Comparison of ENCODE assay signal across 18 cellular contexts in genomic region chr21:15964181-15964855, GRCh38.
DNase-seq lines count a peak whose midpoint lies in the region; ATAC-seq, FAIRE-seq and TF ChIP-seq lines count a peak whose summit lies in the region.
"Had no signal": no experiment of that assay in that cellular context is flagged by ENCODE, and none has a peak within 500 bp of the region (broad histone marks: within the 10 kb centered on the region; RNA-seq: fewer than 3 reads in every experiment).

No MANE protein-coding gene starts in this region.

- H3K4me1 ChIP-seq in keratinocyte (ENCODE audit: control insufficient read depth, extremely low read depth, insufficient read depth, low read length) (peaks cover 8% of the 10 kb centered on the region), vagina (peaks cover 34% of the 10 kb centered on the region), trophoblast cell (ENCODE audit: control insufficient read depth in 1 of 2, insufficient read depth in 2 of 2, low read length in 2 of 2) (peaks cover 2 to 6% of the 10 kb centered on the region in 2 experiments)

- H3K79me2 ChIP-seq in keratinocyte (ENCODE audit: control insufficient read depth, insufficient read depth, low read length): no peaks in the 10 kb centered on the region
- no peaks in the 10 kb centered on the region for H3K79me2 ChIP-seq in trophoblast cell (ENCODE audit: control insufficient read depth, insufficient read depth, low read length, poor library complexity)

- no peaks in the 10 kb centered on the region for H3K9me1 ChIP-seq in keratinocyte (ENCODE audit: control insufficient read depth, extremely low read depth, insufficient read depth, low read length)

- no peak overlapping the region for H2BK120ac ChIP-seq in trophoblast cell (ENCODE audit: insufficient read depth, low read length, poor library complexity)

- no peak overlapping the region for H3K23ac ChIP-seq in trophoblast cell (ENCODE audit: low read length)

- H3K18ac ChIP-seq in trophoblast cell (ENCODE audit: low read length): no peak overlapping the region

- H3K4me3 ChIP-seq in astrocyte of the cerebellum (ENCODE audit: low read depth, low read length) (no peak overlapping the region), keratinocyte (ENCODE audit: control insufficient read depth in 2 of 3, extremely low read depth in 1 of 3, insufficient read depth in 2 of 3, low read depth in 1 of 3, low read length in 3 of 3) (peak overlapping the region in 1 of 3 experiments; percentile 16), vagina (no peak overlapping the region), trophoblast cell (ENCODE audit: low read depth, low read length) (no peak overlapping the region)
- H3K4me3 ChIP-seq: K562 had no signal

- dilution Hi-C loops in keratinocyte (cut with MboI; ENCODE audit: extremely low pct_ligation_motif_present, low sequenced_read_pairs): no loop called here

- H3K79me1 ChIP-seq in trophoblast cell (ENCODE audit: low read length): peaks cover 2% of the 10 kb centered on the region

- peak; percentile 56 for FAIRE-seq in keratinocyte (lab: Jason Lieb, UNC)
- FAIRE-seq in urothelium cell line (lab: Jason Lieb, UNC): no peak
- FAIRE-seq: D721Med, GM12892, GM18507, K562 had no signal

- H3K14ac ChIP-seq in trophoblast cell (ENCODE audit: low read length): no peak overlapping the region

- ATAC-seq in esophagus mucosa: peak; percentile 41
- no peak for ATAC-seq in HG02763 (IDR thresholded peaks at IDR 0.05; ENCODE audit: unreplicated experiment)
- ATAC-seq: K562 had no signal

- H4K8ac ChIP-seq in trophoblast cell (ENCODE audit: low read depth, low read length): no peak overlapping the region

- H3K27me3 ChIP-seq in keratinocyte (ENCODE audit: control insufficient read depth, extremely low read depth, insufficient read depth, low read length) (no peaks in the 10 kb centered on the region), vagina (no peaks in the 10 kb centered on the region), trophoblast cell (ENCODE audit: insufficient read depth, low read length) (no peaks in the 10 kb centered on the region)

- in situ Hi-C loops in astrocyte of the cerebellum (cut with HindIII; ENCODE audit: low sequenced_read_pairs): no loop called here

- no peak overlapping the region for H2AK5ac ChIP-seq in trophoblast cell (ENCODE audit: low read length)

- H2BK12ac ChIP-seq in trophoblast cell (ENCODE audit: low read length): no peak overlapping the region

- no peak overlapping the region for H4K12ac ChIP-seq in trophoblast cell (ENCODE audit: low read depth, low read length)

- H3K27ac ChIP-seq in keratinocyte (ENCODE audit: control insufficient read depth, insufficient read depth, low read length) (no peak overlapping the region), vagina (peak overlapping the region; percentile 15), trophoblast cell (ENCODE audit: low read depth, low read length) (no peak overlapping the region)

- no peak overlapping the region for H4K91ac ChIP-seq in trophoblast cell (ENCODE audit: low read depth, low read length)

- H3K9ac ChIP-seq in keratinocyte (ENCODE audit: control insufficient read depth, extremely low read depth, insufficient read depth, low read length) (no peak overlapping the region), trophoblast cell (ENCODE audit: low read length) (no peak overlapping the region)

- H2AFZ ChIP-seq in keratinocyte (ENCODE audit: control insufficient read depth, low read length) (peak overlapping the region; percentile 29), trophoblast cell (ENCODE audit: insufficient read depth, low read length, poor library complexity) (no peak overlapping the region)

- H2BK5ac ChIP-seq in trophoblast cell (ENCODE audit: low read depth, low read length, poor library complexity): no peak overlapping the region

- WGBS in trophoblast cell (ENCODE audit: extremely low coverage, insufficient coverage, insufficient read length): no CpG with 5 or more reads among the region's 5 CpGs

- H3K9me3 ChIP-seq in keratinocyte (ENCODE audit: control insufficient read depth, low read depth, low read length) (no peaks in the 10 kb centered on the region), vagina (no peaks in the 10 kb centered on the region), trophoblast cell (ENCODE audit: insufficient read depth, low read depth, low read length) (no peaks in the 10 kb centered on the region)

- TF ChIP-seq POLR2A in vagina (IDR thresholded peaks at IDR 0.05): no peak

- TF ChIP-seq CTCF in astrocyte of the cerebellum (IDR thresholded peaks at IDR 0.05; ENCODE audit: low read depth, low read length, missing control alignments): no peak
- TF ChIP-seq CTCF in keratinocyte (optimal IDR thresholded peaks at IDR 0.05 in 1 of 3, IDR thresholded peaks at IDR 0.05 in 1 of 3, conservative IDR thresholded peaks at IDR 0.05 in 1 of 3; ENCODE audit: extremely low read depth in 1 of 3, insufficient read depth in 2 of 3, low read length in 3 of 3): no peak
- TF ChIP-seq CTCF in vagina (IDR thresholded peaks at IDR 0.05): no peak

- DNase-seq in astrocyte of the cerebellum (ENCODE audit: low read depth) (peak; percentile 19), keratinocyte (ENCODE audit: low read depth, low spot score) (no peak), vagina (ENCODE audit: extremely low spot score in 2 of 2) (no peak), trophoblast cell (no peak), urothelium cell line (ENCODE audit: low spot score) (no peak)
- DNase-seq: C1 segment of cervical spinal cord; CD8-positive, alpha-beta memory T cell; NCI-H1105 treated with DMSO at 0.1 percent for 48 hours; NCI-H1694; NCI-H510A treated with DMSO at 0.1 percent for 48 hours; NCI-H774; SHP77 treated with DMSO at 0.1 percent for 48 hours had no signal

- no peaks in the 10 kb centered on the region for H4K20me1 ChIP-seq in keratinocyte (ENCODE audit: control insufficient read depth, extremely low read depth, insufficient read depth, low read length)

- H3K4me2 ChIP-seq in keratinocyte (ENCODE audit: control insufficient read depth, extremely low read depth, insufficient read depth, low read depth, low read length) (peak overlapping the region; percentile 35), trophoblast cell (ENCODE audit: low read length) (no peak overlapping the region)

- H3K36me3 ChIP-seq in keratinocyte (ENCODE audit: control insufficient read depth in 2 of 2, extremely low read depth in 1 of 2, insufficient read depth in 2 of 2, low read length in 2 of 2): no peaks in the 10 kb centered on the region
- no peaks in the 10 kb centered on the region for H3K36me3 ChIP-seq in vagina
- no peaks in the 10 kb centered on the region for H3K36me3 ChIP-seq in trophoblast cell (ENCODE audit: control insufficient read depth in 1 of 2, insufficient read depth in 2 of 2, low read length in 2 of 2)

- no peak overlapping the region for H3K4ac ChIP-seq in trophoblast cell (ENCODE audit: low read depth, low read length)

- intact Hi-C loops in vagina (cut with DNase I): no loop called here
